In the genomic region with DNA sequence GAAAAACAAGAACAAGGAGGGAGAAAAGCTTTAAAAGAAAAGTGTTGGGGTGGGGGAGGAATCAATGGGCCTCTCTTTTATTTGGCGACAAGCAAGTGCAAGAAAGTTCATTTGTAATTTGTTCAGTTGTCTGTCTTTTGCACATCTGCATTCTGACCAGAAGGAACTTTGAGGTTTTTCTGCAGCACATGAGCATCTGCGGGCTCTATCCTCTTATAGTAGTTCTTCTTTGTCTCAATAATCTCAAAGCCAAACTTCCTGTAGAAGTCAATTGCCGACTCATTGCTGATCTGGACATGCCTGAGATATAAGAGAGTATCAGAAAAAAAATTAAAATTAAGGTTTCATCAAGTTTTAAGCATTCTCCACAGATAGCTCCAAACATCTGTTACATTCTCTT, we compare ENCODE assay signal across 27 cellular contexts. TPM values are rescaled to one million over a fixed set of nuclear protein-coding genes. Genes with fewer than 3 reads are reported as not detected.
DNase-seq lines count a peak whose midpoint lies in the region; ATAC-seq, FAIRE-seq and TF ChIP-seq lines count a peak whose summit lies in the region.
"Had no signal": no experiment of that assay in that cellular context is flagged by ENCODE, and none has a peak within 500 bp of the region (broad histone marks: within the 10 kb centered on the region; RNA-seq: fewer than 3 reads in every experiment).

No MANE protein-coding gene starts in this region.

- in situ Hi-C loops in K562 (cut with MboI) = no loop called here

- H3K4me1 ChIP-seq in CD4-positive, CD25-positive, alpha-beta regulatory T cell (ENCODE audit: control insufficient read depth, insufficient read depth, low read length, poor library complexity, severe bottlenecking) = no peaks in the 10 kb centered on the region
- H3K4me1 ChIP-seq in K562 (replicated peaks in 1 of 2; ENCODE audit: control insufficient read depth in 2 of 2, insufficient read depth in 2 of 2, low read length in 2 of 2) = no peaks in the 10 kb centered on the region

- WGBS in K562 (ENCODE audit: insufficient coverage, low coverage, missing lambda C conversion rate) = 94% methylated on average over 3 of the region's 3 CpGs

- no peaks in the 10 kb centered on the region for H4K20me1 ChIP-seq in K562 (replicated peaks; ENCODE audit: control insufficient read depth, insufficient read depth, low read length)

- no peak for TF ChIP-seq RAD21 in K562 (CRISPR knock-in tag; conservative IDR thresholded peaks at IDR 0.05 in 1 of 2, IDR thresholded peaks at IDR 0.05 in 1 of 2)

- no peaks in the 10 kb centered on the region for H3K9me3 Mint-ChIP-seq in CD4-positive, CD25-positive, alpha-beta regulatory T cell
- H3K9me3 Mint-ChIP-seq in HFFc6 = no peaks in the 10 kb centered on the region

- no peak overlapping the region for H2AFZ ChIP-seq in K562 (ENCODE audit: low read depth, low read length)
- H2AFZ ChIP-seq: GM23248 had no signal

- no peak overlapping the region for H3K4me2 ChIP-seq in K562 (ENCODE audit: insufficient read depth, low read length)
- H3K4me2 ChIP-seq: smooth muscle cell had no signal

- H3K9me3 ChIP-seq in CD4-positive, CD25-positive, alpha-beta regulatory T cell (ENCODE audit: control insufficient read depth in 2 of 2, low read length in 2 of 2) = no peaks in the 10 kb centered on the region
- no peaks in the 10 kb centered on the region for H3K9me3 ChIP-seq in K562 (replicated peaks; ENCODE audit: control insufficient read depth, insufficient read depth, low read depth, low read length)
- H3K9me3 ChIP-seq: gastrocnemius medialis, tibial nerve had no signal

- peak overlapping the region; percentile 10 for H3K27ac ChIP-seq in CD4-positive, CD25-positive, alpha-beta regulatory T cell (ENCODE audit: insufficient read depth, low read length, poor library complexity, severe bottlenecking)
- no peak overlapping the region for H3K27ac ChIP-seq in K562 (ENCODE audit: extremely low read depth, low read depth, low read length)
- H3K27ac ChIP-seq: gastrocnemius medialis, GM23248, tibial nerve had no signal

- POLR2A ChIA-PET in K562 (lab: Yijun Ruan, JAX) = no interaction called here

- no peak for ATAC-seq in CD4-positive, CD25-positive, alpha-beta regulatory T cell (ENCODE audit: low read depth in 2 of 2)
- no peak for ATAC-seq in K562
- ATAC-seq: activated CD4-positive, CD25-positive, alpha-beta regulatory T cell treated with anti-CD3 and anti-CD28 coated beads, Interleukin-2, amount 50 U/mL, for 24 hours; gastrocnemius medialis had no signal

- no peaks in the 10 kb centered on the region for H3K9me1 ChIP-seq in K562 (ENCODE audit: control insufficient read depth, insufficient read depth, low read length)

- BruUV-seq in K562 (replicated peaks; lab: Mats Ljungman, UMichigan) = no TSS peak

- no peak for FAIRE-seq in K562 (lab: Jason Lieb, UNC)
- FAIRE-seq: colon, GM12892, kidney had no signal

- intact Hi-C loops in K562 (cut with micrococcal nuclease) = no loop called here

- no peak for TF ChIP-seq CTCF in K562 (IDR thresholded peaks at IDR 0.05 in 2 of 3, conservative IDR thresholded peaks at IDR 0.05 in 1 of 3; ENCODE audit: insufficient read depth in 2 of 3, low read depth in 1 of 3, low read length in 3 of 3)
- TF ChIP-seq CTCF in HFFc6 (IDR thresholded peaks at IDR 0.05) = no peak

- CTCF ChIA-PET in K562 (lab: Yijun Ruan, JAX; ENCODE audit: low intra/inter-chr PET ratio) = no interaction called here

- DNase-seq in AML-193 (lab: John Stamatoyannopoulos, UW) (peak; percentile 25 to 26), OCI-M1 (lab: John Stamatoyannopoulos, UW) (peak; percentile 33), K562 (ENCODE audit: extremely low read depth in 1 of 4, low spot score in 3 of 4) (no peak), NCI-H2029 treated with DMSO at 0.1 percent for 48 hours (lab: John Stamatoyannopoulos, UW) (no peak), hepatic stellate cell (ENCODE audit: low spot score) (no peak), HFFc6 (no peak)
- no peak for DNase-seq in CD4-positive, CD25-positive, alpha-beta regulatory T cell
- DNase-seq: activated effector memory CD4-positive, alpha-beta T cell treated with Interleukin-2 at 50 U/mL for 16 hours; COR-L47; DND-41; effector memory CD4-positive, alpha-beta T cell; gastrocnemius medialis; GM23248; kidney; NCI-H146; NCI-H2171 treated with DMSO at 0.1 percent for 48 hours; NCI-H524 treated with DMSO at 0.1 percent for 48 hours; RPMI8226; stimulated activated CD4-positive, alpha-beta T cell treated with anti-CD3 and anti-CD28 coated beads, Interleukin-2, amount 100 ng/mL, for 48 hours; stimulated activated naive CD4-positive, alpha-beta T cell treated with Interleukin-2 at 50 U/mL for 16 hours; T-helper 9 cell had no signal

- TF ChIP-seq POLR2A in K562 (conservative IDR thresholded peaks at IDR 0.05) = no peak

- peaks cover 34% of the 10 kb centered on the region for H3K36me3 ChIP-seq in CD4-positive, CD25-positive, alpha-beta regulatory T cell (ENCODE audit: control insufficient read depth, insufficient read depth, low read length)
- peaks cover 75% of the 10 kb centered on the region; the same call in 2 of the 3 replicates for H3K36me3 ChIP-seq in K562 (ENCODE audit: control insufficient read depth, insufficient read depth, low read length)

- H3K27me3 Mint-ChIP-seq in CD4-positive, CD25-positive, alpha-beta regulatory T cell = no peaks in the 10 kb centered on the region
- no peaks in the 10 kb centered on the region for H3K27me3 Mint-ChIP-seq in HFFc6 (ENCODE audit: insufficient read depth)

- peaks cover 19 to 26% (median 24%) of the 10 kb centered on the region in 4 donors for H3K4me1 Mint-ChIP-seq in CD4-positive, CD25-positive, alpha-beta regulatory T cell
- peaks cover 38% of the 10 kb centered on the region for H3K4me1 Mint-ChIP-seq in HFFc6 (ENCODE audit: low read depth)

- no peak overlapping the region for H3K4me3 Mint-ChIP-seq in CD4-positive, CD25-positive, alpha-beta regulatory T cell
- H3K4me3 Mint-ChIP-seq in HFFc6 = no peak overlapping the region

- no peak for TF ChIP-seq EP300 in K562 (IDR thresholded peaks at IDR 0.05; ENCODE audit: low read length)

- H3K36me3 Mint-ChIP-seq in CD4-positive, CD25-positive, alpha-beta regulatory T cell = peaks cover 24% of the 10 kb centered on the region
- peaks cover 47% of the 10 kb centered on the region for H3K36me3 Mint-ChIP-seq in HFFc6 (ENCODE audit: low read depth)

- H3K4me3 ChIP-seq in CD4-positive, CD25-positive, alpha-beta regulatory T cell (ENCODE audit: low read depth, low read length) = no peak overlapping the region
- H3K4me3 ChIP-seq in K562 = no peak overlapping the region
- H3K4me3 ChIP-seq: gastrocnemius medialis, GM23248, lung, smooth muscle cell, tibial nerve had no signal

- H3K9ac ChIP-seq in K562 (ENCODE audit: insufficient read depth in 1 of 2, low read depth in 2 of 2, low read length in 2 of 2) = no peak overlapping the region
- H3K9ac ChIP-seq: GM23248 had no signal

- H3K79me2 ChIP-seq in K562 (ENCODE audit: control insufficient read depth, insufficient read depth, low read length) = peaks cover 21% of the 10 kb centered on the region

- no peaks in the 10 kb centered on the region for H3K27me3 ChIP-seq in CD4-positive, CD25-positive, alpha-beta regulatory T cell (ENCODE audit: control insufficient read depth, insufficient read depth, low read length)
- H3K27me3 ChIP-seq in K562 (ENCODE audit: control insufficient read depth in 2 of 2, insufficient read depth in 2 of 2, low read length in 2 of 2) = no peaks in the 10 kb centered on the region
- H3K27me3 ChIP-seq: gastrocnemius medialis, tibial nerve had no signal

- peak overlapping the region in 1 of 3 donors; percentile 24 for H3K27ac Mint-ChIP-seq in CD4-positive, CD25-positive, alpha-beta regulatory T cell
- no peak overlapping the region for H3K27ac Mint-ChIP-seq in HFFc6

RNA-seq across cellular contexts. Expression of a gene that starts 24.4 kb away (rescaled TPM):
- 70.2 TPM for total RNA-seq in CD4-positive, CD25-positive, alpha-beta regulatory T cell
- 10 to 100 TPM; 72.5 to 85.0 (median 81.6) TPM for polyA plus RNA-seq in CD4-positive, CD25-positive, alpha-beta regulatory T cell
- total RNA-seq in K562 (2011; cell fraction: chromatin; rRNA removed; ENCODE audit: low replicate concordance) = 8.5 and 23.5 TPM in 2 replicates
- 3.6 and 4.8 TPM in 2 replicates for total RNA-seq in K562 (2011; cell fraction: nucleolus; rRNA removed)
- 9.6 and 23.1 TPM in 2 replicates for total RNA-seq in K562 (2011; cell fraction: nucleoplasm; rRNA removed)
- total RNA-seq in K562 (2014; rRNA removed) (301 and 342 TPM in 2 replicates), K562 (2014; rRNA removed; fragmentation: Illumina TruSeq; extraction: Trizol) (112 and 137 TPM in 2 replicates), K562 (2015; rRNA removed; fragmentation: Illumina TruSeq; extraction: Trizol) (97.2 and 99.8 TPM in 2 replicates), K562 (2021) (144 and 147 TPM in 2 replicates)
- polyA plus RNA-seq in K562 (2011; rRNA removed) (60.4 and 81.8 TPM in 2 replicates), K562 (2014; fragmentation: Illumina TruSeq; extraction: Trizol) (142 and 144 TPM in 2 replicates), K562 (2014; fragmentation: Nextera tagmentation; extraction: Ambion mirVana) (10 to 100 TPM; 40.0 to 58.6 TPM), K562 (2014; rRNA removed) (112 and 120 TPM in 2 replicates)
- 31.6 and 68.5 TPM in 2 replicates for polyA plus RNA-seq in K562 (2011; cell fraction: cytosol; rRNA removed)
- 17.3 and 23.6 TPM in 2 replicates for polyA plus RNA-seq in K562 (2011; cell fraction: nucleus; rRNA removed)
- polyA plus RNA-seq in K562 (2012) = 69.4 and 132 TPM in 2 replicates
- 92.5 and 112 TPM in 2 replicates for polyA minus RNA-seq in K562 (2011; rRNA and poly(A)+ RNA removed)
- polyA minus RNA-seq in K562 (2011; cell fraction: cytosol; rRNA and poly(A)+ RNA removed) = 39.0 and 60.6 TPM in 2 replicates
- 15.3 and 15.8 TPM in 2 replicates for polyA minus RNA-seq in K562 (2011; cell fraction: nucleus; rRNA and poly(A)+ RNA removed)
- total RNA-seq in HFFc6 (2021; fragmentation: NEBNext Ultra II Directional; extraction: Animal tissue kit (Norgen Biotek cat#: 25700)) = 100 to 1,000 TPM; 146 to 178 (median 171) TPM

RNA-seq across cellular contexts. Expression of a gene that starts 25.2 kb away (rescaled TPM):
- 32.8 TPM for total RNA-seq in CD4-positive, CD25-positive, alpha-beta regulatory T cell
- polyA plus RNA-seq in CD4-positive, CD25-positive, alpha-beta regulatory T cell = 1 to 10 TPM; 3.1 to 4.3 (median 3.4) TPM
- total RNA-seq in K562 (2011; cell fraction: chromatin; rRNA removed; ENCODE audit: low replicate concordance) = 2.4 and 8.4 TPM in 2 replicates
- 1.5 and 2.6 TPM in 2 replicates for total RNA-seq in K562 (2011; cell fraction: nucleolus; rRNA removed)
- total RNA-seq in K562 (2011; cell fraction: nucleoplasm; rRNA removed) = 2.9 and 5.5 TPM in 2 replicates
- total RNA-seq in K562 (2014; rRNA removed) (2.3 and 2.4 TPM in 2 replicates), K562 (2014; rRNA removed; fragmentation: Illumina TruSeq; extraction: Trizol) (3.1 and 3.7 TPM in 2 replicates), K562 (2015; rRNA removed; fragmentation: Illumina TruSeq; extraction: Trizol) (4.4 and 4.7 TPM in 2 replicates), K562 (2021) (3.9 and 4.4 TPM in 2 replicates)
- polyA plus RNA-seq in K562 (2011; rRNA removed) (4.9 and 6.9 TPM in 2 replicates), K562 (2014; fragmentation: Illumina TruSeq; extraction: Trizol) (2.9 and 3.1 TPM in 2 replicates), K562 (2014; fragmentation: Nextera tagmentation; extraction: Ambion mirVana) (1 to 10 TPM; 1.4 to 1.7 TPM), K562 (2014; rRNA removed) (2.1 and 3.1 TPM in 2 replicates)
- polyA plus RNA-seq in K562 (2011; cell fraction: cytosol; rRNA removed) = 3.2 and 4.0 TPM in 2 replicates
- 2.8 and 2.9 TPM in 2 replicates for polyA plus RNA-seq in K562 (2011; cell fraction: nucleus; rRNA removed)
- polyA plus RNA-seq in K562 (2012) = 1.4 and 1.6 TPM in 2 replicates
- 14.1 and 15.5 TPM in 2 replicates for polyA minus RNA-seq in K562 (2011; rRNA and poly(A)+ RNA removed)
- 4.2 and 5.3 TPM in 2 replicates for polyA minus RNA-seq in K562 (2011; cell fraction: cytosol; rRNA and poly(A)+ RNA removed)
- 2.8 and 4.8 TPM in 2 replicates for polyA minus RNA-seq in K562 (2011; cell fraction: nucleus; rRNA and poly(A)+ RNA removed)
- 10 to 100 TPM in 4 of 6 experiments, 1 to 10 TPM in 2; 8.5 to 10.7 (median 10.5) TPM for total RNA-seq in HFFc6 (2021; fragmentation: NEBNext Ultra II Directional; extraction: Animal tissue kit (Norgen Biotek cat#: 25700))

RNA-seq across cellular contexts. Expression of a gene that starts 25.2 kb away (rescaled TPM):
- 19.3 TPM for total RNA-seq in CD4-positive, CD25-positive, alpha-beta regulatory T cell
- polyA plus RNA-seq in CD4-positive, CD25-positive, alpha-beta regulatory T cell = 10 to 100 TPM; 30.2 to 50.6 (median 45.2) TPM
- 12.3 and 25.3 TPM in 2 replicates for total RNA-seq in K562 (2011; cell fraction: chromatin; rRNA removed; ENCODE audit: low replicate concordance)
- total RNA-seq in K562 (2011; cell fraction: nucleolus; rRNA removed) = 6.3 and 7.0 TPM in 2 replicates
- 14.1 and 21.8 TPM in 2 replicates for total RNA-seq in K562 (2011; cell fraction: nucleoplasm; rRNA removed)
- total RNA-seq in K562 (2014; rRNA removed) = 29.7 and 33.3 TPM in 2 replicates
- 54.9 and 59.5 TPM in 2 replicates for total RNA-seq in K562 (2014; rRNA removed; fragmentation: Illumina TruSeq; extraction: Trizol)
- 41.7 and 44.8 TPM in 2 replicates for total RNA-seq in K562 (2015; rRNA removed; fragmentation: Illumina TruSeq; extraction: Trizol)
- total RNA-seq in K562 (2021) = 57.1 and 60.7 TPM in 2 replicates
- 38.4 and 55.4 TPM in 2 replicates for polyA plus RNA-seq in K562 (2011; rRNA removed)
- polyA plus RNA-seq in K562 (2011; cell fraction: cytosol; rRNA removed) = 11.2 and 19.0 TPM in 2 replicates
- 6.4 and 10.0 TPM in 2 replicates for polyA plus RNA-seq in K562 (2011; cell fraction: nucleus; rRNA removed)
- 13.1 and 19.0 TPM in 2 replicates for polyA plus RNA-seq in K562 (2012)
- 30.6 and 35.3 TPM in 2 replicates for polyA plus RNA-seq in K562 (2014; fragmentation: Illumina TruSeq; extraction: Trizol)
- 10 to 100 TPM; 29.7 to 39.9 TPM for polyA plus RNA-seq in K562 (2014; fragmentation: Nextera tagmentation; extraction: Ambion mirVana)
- 23.6 and 28.2 TPM in 2 replicates for polyA plus RNA-seq in K562 (2014; rRNA removed)
- 107 and 113 TPM in 2 replicates for polyA minus RNA-seq in K562 (2011; rRNA and poly(A)+ RNA removed)
- polyA minus RNA-seq in K562 (2011; cell fraction: cytosol; rRNA and poly(A)+ RNA removed) = 24.8 and 36.2 TPM in 2 replicates
- 4.8 and 10.3 TPM in 2 replicates for polyA minus RNA-seq in K562 (2011; cell fraction: nucleus; rRNA and poly(A)+ RNA removed)
- 100 to 1,000 TPM in 4 of 6 experiments, 10 to 100 TPM in 2; 99.4 to 110 (median 101) TPM for total RNA-seq in HFFc6 (2021; fragmentation: NEBNext Ultra II Directional; extraction: Animal tissue kit (Norgen Biotek cat#: 25700))

Comparison
In these comparisons a context has a peak if more than half of its experiments do, and no peak if none do; other contexts are left out.
1. DNase-seq: peak in AML-193 (2 of 2) and OCI-M1 (single experiment); none in CD4-positive, CD25-positive, alpha-beta regulatory T cell (0 of 3), K562 (0 of 4), NCI-H2029 treated with DMSO at 0.1 percent for 48 hours (single experiment), hepatic stellate cell (single experiment) and HFFc6 (single experiment).